ENCODE assay signal across 2 cellular contexts in genomic region chr6:313917-314316, GRCh38.
TF ChIP-seq lines count a peak whose summit lies in the region.

No MANE protein-coding gene starts in this region.

TF ChIP-seq in IMR-90, 13 proteins besides CTCF, POLR2A, EP300 and RAD21:
- TF ChIP-seq NFE2L2 (IDR thresholded peaks at IDR 0.05; ENCODE audit: low read depth, low read length) (no peak), MAFK (IDR thresholded peaks at IDR 0.05; ENCODE audit: low read depth, low read length) (no peak), RCOR1 (IDR thresholded peaks at IDR 0.05; ENCODE audit: insufficient replicate concordance, low read length) (no peak), MAZ (IDR thresholded peaks at IDR 0.05; ENCODE audit: borderline replicate concordance, low read depth, low read length) (no peak), FOS (IDR thresholded peaks at IDR 0.05; ENCODE audit: low read depth, low read length) (no peak), RFX5 (IDR thresholded peaks at IDR 0.05; ENCODE audit: low read depth, low read length) (no peak), CEBPB (IDR thresholded peaks at IDR 0.05; ENCODE audit: low read depth, low read length) (no peak)

TF ChIP-seq in GM12878, 131 proteins besides CTCF, POLR2A, EP300 and RAD21:
- TF ChIP-seq, protein P1, sequence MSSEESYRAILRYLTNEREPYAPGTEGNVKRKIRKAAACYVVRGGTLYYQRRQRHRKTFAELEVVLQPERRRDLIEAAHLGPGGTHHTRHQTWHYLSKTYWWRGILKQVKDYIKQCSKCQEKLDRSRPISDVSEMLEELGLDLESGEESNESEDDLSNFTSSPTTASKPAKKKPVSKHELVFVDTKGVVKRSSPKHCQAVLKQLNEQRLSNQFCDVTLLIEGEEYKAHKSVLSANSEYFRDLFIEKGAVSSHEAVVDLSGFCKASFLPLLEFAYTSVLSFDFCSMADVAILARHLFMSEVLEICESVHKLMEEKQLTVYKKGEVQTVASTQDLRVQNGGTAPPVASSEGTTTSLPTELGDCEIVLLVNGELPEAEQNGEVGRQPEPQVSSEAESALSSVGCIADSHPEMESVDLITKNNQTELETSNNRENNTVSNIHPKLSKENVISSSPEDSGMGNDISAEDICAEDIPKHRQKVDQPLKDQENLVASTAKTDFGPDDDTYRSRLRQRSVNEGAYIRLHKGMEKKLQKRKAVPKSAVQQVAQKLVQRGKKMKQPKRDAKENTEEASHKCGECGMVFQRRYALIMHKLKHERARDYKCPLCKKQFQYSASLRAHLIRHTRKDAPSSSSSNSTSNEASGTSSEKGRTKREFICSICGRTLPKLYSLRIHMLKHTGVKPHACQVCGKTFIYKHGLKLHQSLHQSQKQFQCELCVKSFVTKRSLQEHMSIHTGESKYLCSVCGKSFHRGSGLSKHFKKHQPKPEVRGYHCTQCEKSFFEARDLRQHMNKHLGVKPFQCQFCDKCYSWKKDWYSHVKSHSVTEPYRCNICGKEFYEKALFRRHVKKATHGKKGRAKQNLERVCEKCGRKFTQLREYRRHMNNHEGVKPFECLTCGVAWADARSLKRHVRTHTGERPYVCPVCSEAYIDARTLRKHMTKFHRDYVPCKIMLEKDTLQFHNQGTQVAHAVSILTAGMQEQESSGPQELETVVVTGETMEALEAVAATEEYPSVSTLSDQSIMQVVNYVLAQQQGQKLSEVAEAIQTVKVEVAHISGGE (CRISPR knock-in tag; IDR thresholded peaks at IDR 0.05), result no peak
- no peak for TF ChIP-seq MTA3 (IDR thresholded peaks at IDR 0.05; ENCODE audit: borderline replicate concordance, low read length)
- TF ChIP-seq, protein P2, sequence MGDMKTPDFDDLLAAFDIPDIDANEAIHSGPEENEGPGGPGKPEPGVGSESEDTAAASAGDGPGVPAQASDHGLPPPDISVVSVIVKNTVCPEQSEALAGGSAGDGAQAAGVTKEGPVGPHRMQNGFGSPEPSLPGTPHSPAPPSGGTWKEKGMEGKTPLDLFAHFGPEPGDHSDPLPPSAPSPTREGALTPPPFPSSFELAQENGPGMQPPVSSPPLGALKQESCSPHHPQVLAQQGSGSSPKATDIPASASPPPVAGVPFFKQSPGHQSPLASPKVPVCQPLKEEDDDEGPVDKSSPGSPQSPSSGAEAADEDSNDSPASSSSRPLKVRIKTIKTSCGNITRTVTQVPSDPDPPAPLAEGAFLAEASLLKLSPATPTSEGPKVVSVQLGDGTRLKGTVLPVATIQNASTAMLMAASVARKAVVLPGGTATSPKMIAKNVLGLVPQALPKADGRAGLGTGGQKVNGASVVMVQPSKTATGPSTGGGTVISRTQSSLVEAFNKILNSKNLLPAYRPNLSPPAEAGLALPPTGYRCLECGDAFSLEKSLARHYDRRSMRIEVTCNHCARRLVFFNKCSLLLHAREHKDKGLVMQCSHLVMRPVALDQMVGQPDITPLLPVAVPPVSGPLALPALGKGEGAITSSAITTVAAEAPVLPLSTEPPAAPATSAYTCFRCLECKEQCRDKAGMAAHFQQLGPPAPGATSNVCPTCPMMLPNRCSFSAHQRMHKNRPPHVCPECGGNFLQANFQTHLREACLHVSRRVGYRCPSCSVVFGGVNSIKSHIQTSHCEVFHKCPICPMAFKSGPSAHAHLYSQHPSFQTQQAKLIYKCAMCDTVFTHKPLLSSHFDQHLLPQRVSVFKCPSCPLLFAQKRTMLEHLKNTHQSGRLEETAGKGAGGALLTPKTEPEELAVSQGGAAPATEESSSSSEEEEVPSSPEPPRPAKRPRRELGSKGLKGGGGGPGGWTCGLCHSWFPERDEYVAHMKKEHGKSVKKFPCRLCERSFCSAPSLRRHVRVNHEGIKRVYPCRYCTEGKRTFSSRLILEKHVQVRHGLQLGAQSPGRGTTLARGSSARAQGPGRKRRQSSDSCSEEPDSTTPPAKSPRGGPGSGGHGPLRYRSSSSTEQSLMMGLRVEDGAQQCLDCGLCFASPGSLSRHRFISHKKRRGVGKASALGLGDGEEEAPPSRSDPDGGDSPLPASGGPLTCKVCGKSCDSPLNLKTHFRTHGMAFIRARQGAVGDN (IDR thresholded peaks at IDR 0.05), result no peak
- TF ChIP-seq, protein P3, sequence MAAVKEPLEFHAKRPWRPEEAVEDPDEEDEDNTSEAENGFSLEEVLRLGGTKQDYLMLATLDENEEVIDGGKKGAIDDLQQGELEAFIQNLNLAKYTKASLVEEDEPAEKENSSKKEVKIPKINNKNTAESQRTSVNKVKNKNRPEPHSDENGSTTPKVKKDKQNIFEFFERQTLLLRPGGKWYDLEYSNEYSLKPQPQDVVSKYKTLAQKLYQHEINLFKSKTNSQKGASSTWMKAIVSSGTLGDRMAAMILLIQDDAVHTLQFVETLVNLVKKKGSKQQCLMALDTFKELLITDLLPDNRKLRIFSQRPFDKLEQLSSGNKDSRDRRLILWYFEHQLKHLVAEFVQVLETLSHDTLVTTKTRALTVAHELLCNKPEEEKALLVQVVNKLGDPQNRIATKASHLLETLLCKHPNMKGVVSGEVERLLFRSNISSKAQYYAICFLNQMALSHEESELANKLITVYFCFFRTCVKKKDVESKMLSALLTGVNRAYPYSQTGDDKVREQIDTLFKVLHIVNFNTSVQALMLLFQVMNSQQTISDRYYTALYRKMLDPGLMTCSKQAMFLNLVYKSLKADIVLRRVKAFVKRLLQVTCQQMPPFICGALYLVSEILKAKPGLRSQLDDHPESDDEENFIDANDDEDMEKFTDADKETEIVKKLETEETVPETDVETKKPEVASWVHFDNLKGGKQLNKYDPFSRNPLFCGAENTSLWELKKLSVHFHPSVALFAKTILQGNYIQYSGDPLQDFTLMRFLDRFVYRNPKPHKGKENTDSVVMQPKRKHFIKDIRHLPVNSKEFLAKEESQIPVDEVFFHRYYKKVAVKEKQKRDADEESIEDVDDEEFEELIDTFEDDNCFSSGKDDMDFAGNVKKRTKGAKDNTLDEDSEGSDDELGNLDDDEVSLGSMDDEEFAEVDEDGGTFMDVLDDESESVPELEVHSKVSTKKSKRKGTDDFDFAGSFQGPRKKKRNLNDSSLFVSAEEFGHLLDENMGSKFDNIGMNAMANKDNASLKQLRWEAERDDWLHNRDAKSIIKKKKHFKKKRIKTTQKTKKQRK (IDR thresholded peaks at IDR 0.05; ENCODE audit: low read depth, low read length), result no peak
- no peak for TF ChIP-seq NR2C1 (IDR thresholded peaks at IDR 0.05)
- TF ChIP-seq NKRF (conservative IDR thresholded peaks at IDR 0.05), result no peak
- TF ChIP-seq MLLT1 (IDR thresholded peaks at IDR 0.05), result peak; percentile 46; the same call in 1 of the 2 replicates
- peak; percentile 17; the same call in 1 of the 2 replicates for TF ChIP-seq EED (IDR thresholded peaks at IDR 0.05; ENCODE audit: low read depth)
TF ChIP-seq in GM12878: peak in this region for 2.
